26 cellular contexts compared by ENCODE assay signal in genomic region chr18:78696698-78697435, GRCh38.
"Had no signal": no experiment of that assay in that cellular context is flagged by ENCODE, and none has a peak within 500 bp of the region (broad histone marks: within the 10 kb centered on the region; RNA-seq: fewer than 3 reads in every experiment).

No MANE protein-coding gene starts in this region.

- H3K4me3 ChIP-seq: heart right ventricle, hepatocyte, lower lobe of right lung, right atrium auricular region, smooth muscle cell, tibial nerve, uterus had no signal

- H2AFZ ChIP-seq: hepatocyte, parathyroid adenoma had no signal

- H3K36me3 ChIP-seq: heart right ventricle, lower lobe of right lung, right atrium auricular region, tibial nerve, uterus had no signal

- H3K27me3 ChIP-seq: right atrium auricular region, uterus had no signal

- H3K4me2 ChIP-seq: hepatocyte, smooth muscle cell had no signal

- DNase-seq: heart right ventricle; islet precursor cell; kidney glomerular epithelial cell; left cardiac atrium; left ventricle myocardium superior; lower lobe of right lung; mammary epithelial cell; mesenchymal stem cell; naive B cell; natural killer cell; nucleus accumbens; stimulated activated CD4-positive, alpha-beta T cell treated with anti-CD3 and anti-CD28 coated beads, Interleukin-1b, Interleukin-23, amount 100 ng/mL, for 48 hours; stimulated activated CD4-positive, alpha-beta T cell treated with anti-CD3 and anti-CD28 coated beads, Interleukin-2, amount 100 ng/mL, for 48 hours; stimulated activated CD4-positive, alpha-beta T cell treated with anti-CD3 and anti-CD28 coated beads, Interleukin-4, amount 100 ng/mL, for 4 hours; stimulated activated CD8-positive, alpha-beta memory T cell treated with anti-CD3 and anti-CD28 coated beads, Interleukin-4, amount 100 ng/mL, for 48 hours; stimulated activated naive CD4-positive, alpha-beta T cell treated with Interleukin-2 at 50 U/mL for 16 hours; stimulated activated naive CD8-positive, alpha-beta T cell treated with anti-CD3 and anti-CD28 coated beads, Interleukin-15, amount 100 ng/mL, for 72 hours; substantia nigra; uterus had no signal

- H3K9me3 ChIP-seq: heart right ventricle, lower lobe of right lung, right atrium auricular region, tibial nerve, uterus had no signal

- H3K27ac ChIP-seq: heart right ventricle, hepatocyte, lower lobe of right lung, parathyroid adenoma, right atrium auricular region, tibial nerve, uterus had no signal

- H3K4me1 ChIP-seq: heart right ventricle, lower lobe of right lung, parathyroid adenoma, right atrium auricular region, tibial nerve, uterus had no signal

- H3K9ac ChIP-seq: parathyroid adenoma had no signal

- ATAC-seq: heart right ventricle; left cardiac atrium; left lobe of liver; left ventricle myocardium superior; lower lobe of right lung; natural killer cell; stimulated activated memory B cell treated with anti-CD40 and anti-IgM and Interleukin-4, amounts not matched to agents 10 μg/mL and 1 μg/mL and 100 μg/mL, for 72 hours; stimulated activated naive CD8-positive, alpha-beta T cell treated with anti-CD3 and anti-CD28 coated beads, Interleukin-15, amount 100 ng/mL, for 72 hours had no signal
